ENCODE assay signal across 19 cellular contexts in the genomic region with DNA sequence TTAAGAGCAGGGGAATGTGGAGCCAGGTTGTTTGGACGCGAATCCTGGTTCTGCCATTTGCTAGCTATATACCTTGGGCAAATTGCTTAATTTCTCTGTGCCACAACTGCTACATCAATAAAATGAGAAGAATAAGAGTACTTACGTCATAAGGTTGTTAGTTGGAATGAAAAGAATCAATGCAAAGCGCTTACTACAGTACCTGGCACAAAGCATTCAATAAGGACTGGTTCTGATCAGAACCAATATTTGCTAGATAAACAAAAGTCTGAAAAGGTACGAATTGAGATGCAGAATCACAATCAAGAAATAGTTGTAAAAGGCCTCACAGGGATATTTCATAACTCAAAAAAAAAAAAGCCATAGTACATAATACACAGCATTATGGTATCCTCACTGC.
"Had no signal": no experiment of that assay in that cellular context is flagged by ENCODE, and none has a peak within 500 bp of the region (broad histone marks: within the 10 kb centered on the region; RNA-seq: fewer than 3 reads in every experiment).

No MANE protein-coding gene starts in this region.

- H3K4me3 Mint-ChIP-seq: mesothelial cell of epicardium, naive B cell had no signal

- H3K4me1 Mint-ChIP-seq: mesothelial cell of epicardium had no signal

- DNase-seq: dermis blood vessel endothelial cell; dorsolateral prefrontal cortex; effector CD4-positive, alpha-beta T cell; effector memory CD4-positive, alpha-beta T cell; foreskin keratinocyte; head of caudate nucleus; heart right ventricle; hippocampal formation; left cardiac atrium; left lung; left ventricle myocardium superior; lower lobe of right lung; mesenchymal stem cell; mucosa of descending colon; naive B cell had no signal

- H3K27ac ChIP-seq: coronary artery, dorsolateral prefrontal cortex, esophagus muscularis mucosa, foreskin keratinocyte, gastroesophageal sphincter, heart right ventricle, left lung, lower lobe of right lung had no signal

- H3K27me3 ChIP-seq: dorsolateral prefrontal cortex, esophagus muscularis mucosa, foreskin keratinocyte, gastroesophageal sphincter, heart right ventricle, left lung had no signal

- H3K9me3 ChIP-seq: esophagus muscularis mucosa, gastroesophageal sphincter, left lung, lower lobe of right lung, mucosa of descending colon had no signal

- H3K4me1 ChIP-seq: foreskin keratinocyte, gastroesophageal sphincter had no signal

- H3K27ac Mint-ChIP-seq: mesothelial cell of epicardium had no signal

- H3K27me3 Mint-ChIP-seq: naive B cell had no signal

- ATAC-seq: foreskin keratinocyte, gastroesophageal sphincter, heart right ventricle, left cardiac atrium, left lung, left ventricle myocardium superior, lower lobe of right lung, mucosa of descending colon had no signal

- H3K36me3 ChIP-seq: esophagus muscularis mucosa, gastroesophageal sphincter, left lung, lower lobe of right lung had no signal

- H3K4me3 ChIP-seq: coronary artery, dorsolateral prefrontal cortex, esophagus muscularis mucosa, gastroesophageal sphincter, heart right ventricle, left lung, lower lobe of right lung, mucosa of descending colon had no signal
